ENCODE assay signal across 7 cellular contexts in genomic region chr19:11828957-11829876, GRCh38. TPM values are rescaled to one million over a fixed set of nuclear protein-coding genes. Genes with fewer than 3 reads are reported as not detected.
DNase-seq lines count a peak whose midpoint lies in the region; ATAC-seq and TF ChIP-seq lines count a peak whose summit lies in the region.
"Not testable (repeated sequence)": the region's sequence is repeated elsewhere in the genome, so short reads cannot be mapped to it uniquely, and the experiment has no call there.
"Had no signal": no experiment of that assay in that cellular context is flagged by ENCODE, and none has a peak within 500 bp of the region (broad histone marks: within the 10 kb centered on the region; RNA-seq: fewer than 3 reads in every experiment).

No MANE protein-coding gene starts in this region.

- POLR2A ChIA-PET in WTC11 (lab: Charles Lee) = not testable (repeated sequence)

- H2BK20ac ChIP-seq in H9 (ENCODE audit: low read depth, low read length, poor library complexity, severe bottlenecking) = not testable (repeated sequence)

- CTCF ChIA-PET in WTC11 (lab: Charles Lee) = not testable (repeated sequence)

- H3K56ac ChIP-seq in H9 (ENCODE audit: insufficient read length, low read depth, low read length) = not testable (repeated sequence)

- H3K18ac ChIP-seq in H9 (ENCODE audit: insufficient read length, low read depth, low read length) = not testable (repeated sequence)

- H4K8ac ChIP-seq in H9 (replicated peaks; ENCODE audit: insufficient read length, low read depth, low read length) = not testable (repeated sequence)

- not testable (repeated sequence) for H4K5ac ChIP-seq in H9 (ENCODE audit: insufficient read length, low read depth, low read length)

- peak; percentile 24; the same call in 1 of the 2 replicates for ATAC-seq in WTC11
- ATAC-seq in activated naive CD8-positive, alpha-beta T cell treated with anti-CD3 and anti-CD28 coated beads, Interleukin-2, amount 50 U/mL, for 24 hours = peak; percentile 20
- ATAC-seq in stimulated activated memory B cell treated with anti-CD40 and anti-IgM and Interleukin-4, amounts not matched to agents 10 μg/mL and 1 μg/mL and 100 μg/mL, for 72 hours = peak; percentile 78

- H3K23me2 ChIP-seq in H9 (ENCODE audit: insufficient read length, low read depth, low read length, poor library complexity, severe bottlenecking) = not testable (repeated sequence)

- not testable (repeated sequence) for H4K20me1 ChIP-seq in H9 (ENCODE audit: control insufficient read depth, insufficient read depth, insufficient read length); OCI-LY3 (ENCODE audit: insufficient read depth, low read length)

- peak overlapping the region; percentile 15; the same call in 1 of the 2 replicates for H3K4me3 ChIP-seq in OCI-LY3 (ENCODE audit: low read length)

- not testable (repeated sequence) for H2AFZ ChIP-seq in H9 (ENCODE audit: low read length); OCI-LY3 (ENCODE audit: low read depth, low read length)

- H3T11ph ChIP-seq in H9 (ENCODE audit: low read length) = not testable (repeated sequence)

- H3K4me1 ChIP-seq in H9 (ENCODE audit: insufficient read depth, low read length) = not testable (repeated sequence)
- peaks cover 18% of the 10 kb centered on the region for H3K4me1 ChIP-seq in OCI-LY3 (ENCODE audit: low read length)

- not testable (repeated sequence) for H2BK12ac ChIP-seq in H9 (ENCODE audit: insufficient read length, low read depth, low read length)

- H3K23ac ChIP-seq in H9 (ENCODE audit: insufficient read length, low read depth, low read length) = not testable (repeated sequence)

- H3K9me3 Mint-ChIP-seq in H9 (peaks cover 50 to 73% of the 10 kb centered on the region in 2 experiments), WTC11 (peaks cover 55% of the 10 kb centered on the region)
- peaks cover 54% of the 10 kb centered on the region for H3K9me3 Mint-ChIP-seq in activated naive CD8-positive, alpha-beta T cell treated with anti-CD3 and anti-CD28 coated beads, Interleukin-2, amount 50 U/mL, for 24 hours
- peaks cover 19% of the 10 kb centered on the region for H3K9me3 Mint-ChIP-seq in stimulated activated memory B cell treated with anti-CD40 and anti-IgM and Interleukin-4, amounts not matched to agents 10 μg/mL and 1 μg/mL and 100 μg/mL, for 72 hours

- not testable (repeated sequence) for H2BK5ac ChIP-seq in H9 (ENCODE audit: insufficient read length, low read length)

- not testable (repeated sequence) for H3K9ac ChIP-seq in H9 (ENCODE audit: extremely low read depth, insufficient read length, low read length); OCI-LY3 (ENCODE audit: low read length)

- not testable (repeated sequence) for H3K4me2 ChIP-seq in H9 (ENCODE audit: insufficient read depth, insufficient read length, low read length)
- H3K4me2 ChIP-seq in OCI-LY3 (ENCODE audit: low read length) = peak overlapping the region; percentile 42

- H3K79me1 ChIP-seq in H9 (ENCODE audit: insufficient read depth, low read depth, low read length, poor library complexity, severe bottlenecking) = not testable (repeated sequence)

- H3K4ac ChIP-seq in H9 (ENCODE audit: low read depth, low read length) = not testable (repeated sequence)

- H3K36me3 Mint-ChIP-seq in H9 (ENCODE audit: insufficient read depth in 1 of 3, low read depth in 3 of 3) = peaks cover 48 to 69% (median 57%) of the 10 kb centered on the region in 3 experiments
- peaks cover 57% of the 10 kb centered on the region for H3K36me3 Mint-ChIP-seq in WTC11
- H3K36me3 Mint-ChIP-seq in activated naive CD8-positive, alpha-beta T cell treated with anti-CD3 and anti-CD28 coated beads, Interleukin-2, amount 50 U/mL, for 24 hours (ENCODE audit: low read depth) = peaks cover 84% of the 10 kb centered on the region
- H3K36me3 Mint-ChIP-seq in stimulated activated memory B cell treated with anti-CD40 and anti-IgM and Interleukin-4, amounts not matched to agents 10 μg/mL and 1 μg/mL and 100 μg/mL, for 72 hours = peaks cover 59% of the 10 kb centered on the region

- not testable (repeated sequence) for H3K14ac ChIP-seq in H9 (ENCODE audit: insufficient read depth, low read length)

- not testable (repeated sequence) for H2AK5ac ChIP-seq in H9 (ENCODE audit: insufficient read length, low read length)

- no CpG with 5 or more reads among the region's 7 CpGs for WGBS in H9 (ENCODE audit: extremely low coverage, insufficient read length, low lambda C conversion rate)

- not testable (repeated sequence) for H3K4me3 Mint-ChIP-seq in H9; WTC11; activated naive CD8-positive, alpha-beta T cell treated with anti-CD3 and anti-CD28 coated beads, Interleukin-2, amount 50 U/mL, for 24 hours; stimulated activated memory B cell treated with anti-CD40 and anti-IgM and Interleukin-4, amounts not matched to agents 10 μg/mL and 1 μg/mL and 100 μg/mL, for 72 hours

- H3K27me3 Mint-ChIP-seq in H9 (ENCODE audit: low read depth); WTC11 (ENCODE audit: low read depth); activated naive CD8-positive, alpha-beta T cell treated with anti-CD3 and anti-CD28 coated beads, Interleukin-2, amount 50 U/mL, for 24 hours; stimulated activated memory B cell treated with anti-CD40 and anti-IgM and Interleukin-4, amounts not matched to agents 10 μg/mL and 1 μg/mL and 100 μg/mL, for 72 hours: not testable (repeated sequence)

- H4K91ac ChIP-seq in H9 (ENCODE audit: insufficient read length, low read depth, low read length) = not testable (repeated sequence)

- H2BK120ac ChIP-seq in H9 (ENCODE audit: low read depth, low read length, poor library complexity, severe bottlenecking) = not testable (repeated sequence)

- not testable (repeated sequence) for H3K79me2 ChIP-seq in H9 (ENCODE audit: insufficient read depth, low read length); OCI-LY3 (ENCODE audit: low read length)

- H3K27ac ChIP-seq in H9 (ENCODE audit: insufficient read length, low read depth, low read length); OCI-LY3 (ENCODE audit: low read length): not testable (repeated sequence)

- peaks cover 25% of the 10 kb centered on the region for H3K36me3 ChIP-seq in OCI-LY3 (replicated peaks; ENCODE audit: low read depth, low read length)

- peak; percentile 8 for TF ChIP-seq CTCF in GM12873 (IDR thresholded peaks at IDR 0.05; ENCODE audit: insufficient read depth, low read depth, low read length, missing control alignments)
- TF ChIP-seq CTCF in H9 (conservative IDR thresholded peaks at IDR 0.05) = 0 out of 3 replicates have a peak, but pooled peaks have one; percentile 27
- TF ChIP-seq CTCF in OCI-LY3 (IDR thresholded peaks at IDR 0.05; ENCODE audit: low read depth, low read length) = peak; percentile 54
- not testable (repeated sequence) for TF ChIP-seq CTCF in WTC11 (IDR thresholded peaks at IDR 0.05)

- H3K27ac Mint-ChIP-seq in H9; WTC11; activated naive CD8-positive, alpha-beta T cell treated with anti-CD3 and anti-CD28 coated beads, Interleukin-2, amount 50 U/mL, for 24 hours: not testable (repeated sequence)
- H3K27ac Mint-ChIP-seq in stimulated activated memory B cell treated with anti-CD40 and anti-IgM and Interleukin-4, amounts not matched to agents 10 μg/mL and 1 μg/mL and 100 μg/mL, for 72 hours = peak overlapping the region; percentile 24

- H3K27me3 ChIP-seq in H9 (ENCODE audit: insufficient read depth, low read length); OCI-LY3 (ENCODE audit: low read depth, low read length): not testable (repeated sequence)

- H3K9me3 ChIP-seq in H9 (ENCODE audit: control insufficient read depth, low read depth, low read length) = peaks cover 21% of the 10 kb centered on the region
- peaks cover 18% of the 10 kb centered on the region for H3K9me3 ChIP-seq in OCI-LY3 (ENCODE audit: insufficient read depth, low read length)

- not testable (repeated sequence) for H2BK15ac ChIP-seq in H9 (ENCODE audit: low read depth, low read length)

- not testable (repeated sequence) for DNase-seq in H9; WTC11 (ENCODE audit: low spot score); activated naive CD8-positive, alpha-beta T cell treated with anti-CD3 and anti-CD28 coated beads, Interleukin-2, amount 50 U/mL, for 24 hours

- H3K4me1 Mint-ChIP-seq in H9; WTC11; activated naive CD8-positive, alpha-beta T cell treated with anti-CD3 and anti-CD28 coated beads, Interleukin-2, amount 50 U/mL, for 24 hours: not testable (repeated sequence)
- H3K4me1 Mint-ChIP-seq in stimulated activated memory B cell treated with anti-CD40 and anti-IgM and Interleukin-4, amounts not matched to agents 10 μg/mL and 1 μg/mL and 100 μg/mL, for 72 hours = peaks cover 16% of the 10 kb centered on the region

RNA-seq across cellular contexts. Expression of gene ZNF440, which starts 15.1 kb away (rescaled TPM):
- total RNA-seq in H9 (2021) = 4.1 and 4.4 TPM in 2 replicates
- 10.9 to 16.4 TPM (median 12.7 TPM) in 3 replicates for total RNA-seq in WTC11 (2021)

RNA-seq across cellular contexts. Expression of gene ZNF439, which starts 19.3 kb away (rescaled TPM):
- total RNA-seq in H9 (2021) (2.2 and 3.3 TPM in 2 replicates), WTC11 (2021) (5.7 to 8.5 TPM (median 7.2 TPM) in 3 replicates)

RNA-seq across cellular contexts. Expression of gene ZNF491, which starts 30.9 kb away (rescaled TPM):
- total RNA-seq in H9 (2021) (0.61 and 0.77 TPM in 2 replicates), WTC11 (2021) (1.1 to 2.1 TPM (median 1.3 TPM) in 3 replicates)
- total RNA-seq: H4 had no signal

RNA-seq across cellular contexts. Expression of gene ZNF69, which starts 58.4 kb away (rescaled TPM):
- total RNA-seq in H9 (2021) (25.4 and 27.3 TPM in 2 replicates), WTC11 (2021) (24.5 to 28.7 TPM (median 24.6 TPM) in 3 replicates)

Comparison
In these comparisons a context has a peak if more than half of its experiments do, and no peak if none do; other contexts are left out.
1. ATAC-seq: peak in every context shown above with its lines; median percentile 78 in stimulated activated memory B cell treated with anti-CD40 and anti-IgM and Interleukin-4, amounts not matched to agents 10 μg/mL and 1 μg/mL and 100 μg/mL, for 72 hours; 24 in WTC11; 20 in activated naive CD8-positive, alpha-beta T cell treated with anti-CD3 and anti-CD28 coated beads, Interleukin-2, amount 50 U/mL, for 24 hours.